In the genomic region with DNA sequence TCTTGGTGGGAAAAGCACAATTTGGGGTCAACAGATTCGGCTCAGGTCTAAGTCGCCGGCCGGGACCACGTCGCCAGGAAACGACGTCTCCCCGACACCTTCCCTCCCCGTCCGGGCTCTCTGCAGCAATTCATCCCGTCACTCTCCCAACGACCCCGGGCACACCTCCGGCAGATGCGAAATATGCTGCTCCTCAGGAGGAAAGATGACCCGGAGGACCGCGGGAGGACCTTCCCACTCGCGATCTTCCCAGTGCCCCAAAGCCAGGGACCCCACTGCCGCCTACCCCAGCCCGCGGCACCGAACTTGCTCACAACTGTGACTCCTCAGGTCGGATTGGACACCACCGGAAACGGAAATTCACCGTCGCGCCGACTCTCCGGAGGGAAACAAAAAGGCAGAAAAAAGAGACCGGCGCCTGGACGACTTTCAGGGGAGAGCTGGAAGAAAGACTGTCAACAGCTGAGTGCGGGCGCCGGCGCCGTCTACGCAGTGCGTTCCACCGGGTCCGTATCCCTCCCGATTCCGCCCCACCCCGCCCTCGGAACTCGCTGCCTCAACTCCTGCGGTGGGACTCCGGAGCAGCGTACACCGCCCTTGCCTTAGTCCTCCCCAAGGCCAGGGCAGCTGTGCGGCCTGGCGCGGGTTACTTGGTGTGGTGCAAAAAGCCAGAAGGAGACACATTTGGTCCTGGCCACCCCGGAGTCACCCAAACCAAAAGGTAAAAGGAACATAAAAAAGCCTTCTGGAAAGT, we compare ENCODE assay signal across 8 cellular contexts. TPM values are rescaled to one million over a fixed set of nuclear protein-coding genes. Genes with fewer than 3 reads are reported as not detected.
DNase-seq lines count a peak whose midpoint lies in the region; ATAC-seq, FAIRE-seq and TF ChIP-seq lines count a peak whose summit lies in the region.

No MANE protein-coding gene starts in this region.

- no peak for FAIRE-seq in small intestine (lab: Jason Lieb, UNC)

- peak overlapping the region; percentile 84 for H3K27ac ChIP-seq in A673 (ENCODE audit: low read depth, low read length, poor library complexity, severe bottlenecking)
- peak overlapping the region; percentile 68 for H3K27ac ChIP-seq in mammary epithelial cell (ENCODE audit: insufficient read depth, low read depth, low read length)
- peak overlapping the region; percentile 74 to 98 for H3K27ac ChIP-seq in small intestine (ENCODE audit: low read depth in 1 of 2, low read length in 1 of 2)

- H3K27me3 ChIP-seq in A673 (replicated peaks; ENCODE audit: insufficient read depth, low read depth, low read length, poor library complexity) (no peaks in the 10 kb centered on the region), mammary epithelial cell (ENCODE audit: insufficient read depth, low read length) (no peaks in the 10 kb centered on the region), small intestine (ENCODE audit: control insufficient read depth in 2 of 2, insufficient read depth in 2 of 2, low read length in 2 of 2) (no peaks in the 10 kb centered on the region)

- BruUV-seq in A673 (replicated peaks; lab: Mats Ljungman, UMichigan) (no TSS peak), mammary epithelial cell (replicated peaks; lab: Mats Ljungman, UMichigan) (TSS peak; percentile 54)

- DNase-seq in A673 (ENCODE audit: low spot score) (peak; percentile 97), NCI-H2196 (lab: John Stamatoyannopoulos, UW; ENCODE audit: unreplicated experiment) (peak; percentile 93), mammary epithelial cell (peak; percentile 95), iPS-NIHi11 (ENCODE audit: low spot score) (peak; percentile 83), small intestine (peak; percentile 94)

- H2AFZ ChIP-seq in mammary epithelial cell (ENCODE audit: low read depth, low read length), result peak overlapping the region; percentile 90

- ATAC-seq in GM18861 (IDR thresholded peaks at IDR 0.05; ENCODE audit: unreplicated experiment) (peak; percentile 66), HG03097 (IDR thresholded peaks at IDR 0.05; ENCODE audit: low FRiP score, unreplicated experiment) (peak; percentile 86)

- WGBS in mammary epithelial cell (ENCODE audit: low coverage, missing lambda C conversion rate), result under 1% methylated on average over 27 of the region's 58 CpGs
- WGBS in small intestine, 3 donors, result 0% methylated on average over 55 to 58 of the region's 58 CpGs

- peak overlapping the region; percentile 73 for H3K4me3 ChIP-seq in A673 (ENCODE audit: low read depth, low read length, poor library complexity, severe bottlenecking)
- H3K4me3 ChIP-seq in WI38 (ENCODE audit: low read depth, low read length), result peak overlapping the region; percentile 94
- peak overlapping the region; percentile 81 to 94 (median 82) for H3K4me3 ChIP-seq in mammary epithelial cell (replicated peaks in 1 of 3; ENCODE audit: insufficient read depth in 1 of 3, low read depth in 2 of 3, low read length in 3 of 3)
- H3K4me3 ChIP-seq in small intestine (ENCODE audit: low read depth in 1 of 2, low read length in 2 of 2), result peak overlapping the region; percentile 75 to 88

- in situ Hi-C loops in mammary epithelial cell (cut with MboI; ENCODE audit: low sequenced_read_pairs in 2 of 2), result no loop called here

- H3K4me1 ChIP-seq in A673 (ENCODE audit: insufficient read depth, low read length, poor library complexity, severe bottlenecking) (no peaks in the 10 kb centered on the region), mammary epithelial cell (ENCODE audit: insufficient read depth, low read length) (peaks cover 4% of the 10 kb centered on the region), small intestine (ENCODE audit: control insufficient read depth in 2 of 2, insufficient read depth in 1 of 2, low read depth in 1 of 2, low read length in 1 of 2) (peaks cover 0 to 2% of the 10 kb centered on the region in 2 donors)

- POLR2A ChIA-PET in A673 (lab: Charles Lee; ENCODE audit: low non-redundant PET), result no interaction called here

- dilution Hi-C loops in mammary epithelial cell (cut with HindIII; ENCODE audit: low sequenced_read_pairs), result no loop called here

- H4K20me1 ChIP-seq in mammary epithelial cell (ENCODE audit: insufficient read depth, low read length), result no peaks in the 10 kb centered on the region

- peaks cover 46% of the 10 kb centered on the region for H3K79me2 ChIP-seq in mammary epithelial cell (ENCODE audit: insufficient read depth, low read length)

- TF ChIP-seq CTCF in A673 (conservative IDR thresholded peaks at IDR 0.05; ENCODE audit: low read depth, low read length), result no peak
- TF ChIP-seq CTCF in WI38 (IDR thresholded peaks at IDR 0.05; ENCODE audit: low read depth, low read length), result no peak
- TF ChIP-seq CTCF in mammary epithelial cell (conservative IDR thresholded peaks at IDR 0.05 in 1 of 2, IDR thresholded peaks at IDR 0.05 in 1 of 2; ENCODE audit: extremely low read depth in 1 of 2, insufficient read depth in 1 of 2, low read depth in 1 of 2, low read length in 2 of 2), result no peak

- no peaks in the 10 kb centered on the region for H3K9me3 ChIP-seq in A673 (ENCODE audit: low read depth, low read length, poor library complexity, severe bottlenecking)
- H3K9me3 ChIP-seq in mammary epithelial cell (replicated peaks; ENCODE audit: insufficient read depth, low read length), result no peaks in the 10 kb centered on the region
- no peaks in the 10 kb centered on the region for H3K9me3 ChIP-seq in small intestine (ENCODE audit: control insufficient read depth, low read depth)

- CTCF ChIA-PET in A673 (lab: Charles Lee), result no interaction called here
- CTCF ChIA-PET in mammary epithelial cell (lab: Charles Lee; ENCODE audit: low non-redundant PET), result no interaction called here

- peak overlapping the region; percentile 81 for H3K9ac ChIP-seq in mammary epithelial cell (ENCODE audit: insufficient read depth, low read length)

- H3K36me3 ChIP-seq in A673 (ENCODE audit: insufficient read depth, low read length, poor library complexity, severe bottlenecking) (peaks cover 33% of the 10 kb centered on the region), mammary epithelial cell (ENCODE audit: insufficient read depth, low read length) (peaks cover 21% of the 10 kb centered on the region), small intestine (ENCODE audit: control insufficient read depth in 2 of 2, insufficient read depth in 2 of 2, low read length in 2 of 2) (peaks cover 2 to 5% of the 10 kb centered on the region in 2 donors)

- intact Hi-C loops in A673 (cut with micrococcal nuclease; ENCODE audit: unreplicated experiment), result no loop called here
- intact Hi-C loops in mammary epithelial cell (cut with micrococcal nuclease), result loop anchor here (1.0 to 2.0 kb wide), 4 partner anchors 13 to 201 kb away; partner anchors contain the start of gene CHCHD1

- peak overlapping the region; percentile 87 for H3K4me2 ChIP-seq in mammary epithelial cell (ENCODE audit: insufficient read depth, low read depth, low read length)

RNA-seq across cellular contexts. Expression of gene SEC24C, which starts 13.8 kb away (rescaled TPM):
- total RNA-seq in A673 (2021), result 71.2 and 74.9 TPM in 2 replicates
- 10 to 100 TPM; 48.0 to 68.0 TPM for total RNA-seq in mammary epithelial cell
- polyA plus RNA-seq in mammary epithelial cell, result 62.6 TPM
- polyA minus RNA-seq in mammary epithelial cell, result 134 TPM
- polyA plus RNA-seq in small intestine, result 10 to 100 TPM; 35.3 to 41.5 (median 35.7) TPM

RNA-seq across cellular contexts. Expression of gene AGAP5, which starts 32.4 kb away (rescaled TPM):
- total RNA-seq in A673 (2021), result 5.7 and 6.4 TPM in 2 replicates
- 1 to 10 TPM; 3.3 to 8.5 TPM for total RNA-seq in mammary epithelial cell
- polyA plus RNA-seq in mammary epithelial cell, result 2.5 TPM
- polyA minus RNA-seq in mammary epithelial cell, result not detected
- polyA plus RNA-seq in small intestine, result 10 to 100 TPM in 1 of 3 donors, 1 to 10 TPM in 2; 4.3 to 15.2 (median 5.4) TPM

RNA-seq across cellular contexts. Expression of gene CHCHD1, which starts 51.5 kb away (rescaled TPM):
- total RNA-seq in A673 (2021) (37.5 and 37.7 TPM in 2 replicates), mammary epithelial cell (10 to 100 TPM; 11.7 to 24.7 TPM)
- polyA plus RNA-seq in mammary epithelial cell (36.9 TPM), small intestine (10 to 100 TPM; 76.5 to 87.0 (median 82.4) TPM)
- 10.5 TPM for polyA minus RNA-seq in mammary epithelial cell

RNA-seq across cellular contexts. Expression of gene ZSWIM8, which starts 55.1 kb away (rescaled TPM):
- total RNA-seq in A673 (2021), result 71.3 and 81.1 TPM in 2 replicates
- 10 to 100 TPM; 62.5 to 67.6 TPM for total RNA-seq in mammary epithelial cell
- 54.3 TPM for polyA plus RNA-seq in mammary epithelial cell
- polyA minus RNA-seq in mammary epithelial cell, result 61.7 TPM
- 100 to 1,000 TPM in 2 of 3 donors, 10 to 100 TPM in 1; 44.5 to 465 (median 214) TPM for polyA plus RNA-seq in small intestine

Comparison
In these comparisons a context has a peak if more than half of its experiments do, and no peak if none do; other contexts are left out.
1. Peak in every context shown above with its lines: DNase-seq, ATAC-seq, H3K4me3 ChIP-seq and H3K27ac ChIP-seq.